11 cellular contexts compared by ENCODE assay signal in genomic region chr18:36149514-36150289, GRCh38. TPM values are rescaled to one million over a fixed set of nuclear protein-coding genes. Genes with fewer than 3 reads are reported as not detected.
DNase-seq lines count a peak whose midpoint lies in the region; ATAC-seq, FAIRE-seq and TF ChIP-seq lines count a peak whose summit lies in the region.
"Had no signal": no experiment of that assay in that cellular context is flagged by ENCODE, and none has a peak within 500 bp of the region (broad histone marks: within the 10 kb centered on the region; RNA-seq: fewer than 3 reads in every experiment).

No MANE protein-coding gene starts in this region.

- H3K9me3 ChIP-seq in GM12878 (replicated peaks; ENCODE audit: control insufficient read depth, insufficient read depth, low read length), result no peaks in the 10 kb centered on the region
- no peaks in the 10 kb centered on the region for H3K9me3 ChIP-seq in CD4-positive, alpha-beta memory T cell (ENCODE audit: control insufficient read depth in 1 of 2, low read length in 2 of 2)
- H3K9me3 ChIP-seq: Peyer's patch had no signal

- no peaks in the 10 kb centered on the region for H3K79me2 ChIP-seq in GM12878 (ENCODE audit: control insufficient read depth, insufficient read depth, low read length)

- RAD21 ChIA-PET in GM12878 (lab: Charles Lee; ENCODE audit: unreplicated experiment), result interaction anchor here (1.0 to 1.9 kb wide), 4 partner anchors 16 to 135 kb away, joined by 3 to 5 read pairs (median 4); no protein-coding TSS in a partner anchor

- H3K4me1 Mint-ChIP-seq in CD4-positive, alpha-beta memory T cell, result peaks cover 4 to 20% (median 5%) of the 10 kb centered on the region in 4 donors

- no peak overlapping the region for H3K4me3 Mint-ChIP-seq in CD4-positive, alpha-beta memory T cell

- no peak for FAIRE-seq in GM12878 (lab: Jason Lieb, UNC)

- SMC1A ChIA-PET in GM12878 (lab: Charles Lee; ENCODE audit: uncharacterized antibody, unreplicated experiment), result interaction anchor here (0.9 to 2.6 kb wide), 9 partner anchors 8 to 135 kb away, joined by 3 to 12 read pairs (median 4); no protein-coding TSS in a partner anchor

- H3K4me3 ChIP-seq in GM12878, result peak overlapping the region; percentile 3; the same call in 1 of the 2 replicates
- H3K4me3 ChIP-seq in CD4-positive, alpha-beta memory T cell (ENCODE audit: low read length in 2 of 2), result no peak overlapping the region
- H3K4me3 ChIP-seq: Peyer's patch had no signal

- POLR2A ChIA-PET in GM12878 (lab: Charles Lee) (interaction anchor here (0.6 to 1.0 kb wide), 4 partner anchors 16 to 652 kb away, joined by 3 to 4 read pairs (median 3); partner anchors contain the start of gene INO80C), RWPE1 (lab: Yijun Ruan, JAX; ENCODE audit: low non-redundant PET) (no interaction called here)
- POLR2A ChIA-PET in CD4-positive, alpha-beta memory T cell (lab: Charles Lee; ENCODE audit: partially characterized antibody), result interaction anchor here (0.8 to 1.5 kb wide), 3 partner anchors 19 to 21 kb away, joined by 3 to 5 read pairs (median 4); partner anchors contain the start of genes ELP2 and SLC39A6

- H3K27ac Mint-ChIP-seq in CD4-positive, alpha-beta memory T cell, result peak overlapping the region in 1 of 7 donors; percentile 24

- no peaks in the 10 kb centered on the region for H3K27me3 ChIP-seq in GM12878 (replicated peaks in 1 of 2; ENCODE audit: control insufficient read depth in 2 of 2, insufficient read depth in 2 of 2, low read length in 1 of 2)
- no peaks in the 10 kb centered on the region for H3K27me3 ChIP-seq in CD4-positive, alpha-beta memory T cell (ENCODE audit: insufficient read depth, low read length)
- H3K27me3 ChIP-seq: Peyer's patch had no signal

- H3K36me3 Mint-ChIP-seq in CD4-positive, alpha-beta memory T cell, result peaks cover 50 to 86% of the 10 kb centered on the region in 2 donors

- intact Hi-C loops in GM12878 (cut with micrococcal nuclease; ENCODE audit: unreplicated experiment), result loop anchor here (5.0 kb wide), 1 partner anchor 132 kb away; no protein-coding TSS in a partner anchor
- intact Hi-C loops in CD4-positive, alpha-beta memory T cell (cut with micrococcal nuclease), result no loop called here

- peaks cover 4 to 55% of the 10 kb centered on the region in 2 experiments for H3K36me3 ChIP-seq in GM12878 (ENCODE audit: control insufficient read depth in 2 of 2, insufficient read depth in 2 of 2, low read length in 1 of 2)
- peaks cover 54% of the 10 kb centered on the region for H3K36me3 ChIP-seq in CD4-positive, alpha-beta memory T cell (ENCODE audit: insufficient read depth, low read length)

- H3K27ac ChIP-seq in GM12878 (ENCODE audit: control insufficient read depth, insufficient read depth), result peak overlapping the region; percentile 79
- no peak overlapping the region for H3K27ac ChIP-seq in RWPE1
- H3K27ac ChIP-seq in CD4-positive, alpha-beta memory T cell (ENCODE audit: low read depth, low read length), result no peak overlapping the region

- H4K20me1 ChIP-seq in GM12878 (ENCODE audit: control insufficient read depth, insufficient read depth), result no peaks in the 10 kb centered on the region

- H2AFZ ChIP-seq in GM12878 (ENCODE audit: control insufficient read depth, low read depth, low read length), result peak overlapping the region; percentile 61

- TF ChIP-seq EP300 in GM12878 (IDR thresholded peaks at IDR 0.05; ENCODE audit: borderline replicate concordance in 1 of 2, control insufficient read depth in 1 of 2, low read depth in 2 of 2, low read length in 2 of 2), result 0 out of 4 replicates have a peak, but pooled peaks of 1 of the 2 experiments have one; percentile 31

- TF ChIP-seq RAD21 in GM12878 (IDR thresholded peaks at IDR 0.05; ENCODE audit: insufficient read depth, low read depth, low read length), result no peak

- CTCF ChIA-PET in GM12878 (lab: Yijun Ruan, JAX), result interaction anchor here (0.6 to 2.4 kb wide), 9 partner anchors 37 to 538 kb away, joined by 3 to 8 read pairs (median 5); no protein-coding TSS in a partner anchor
- CTCF ChIA-PET in RWPE1 (lab: Yijun Ruan, JAX), result interaction anchor here (0.7 kb wide), 1 partner anchor 1283 kb away, joined by 3 read pairs; no protein-coding TSS in a partner anchor
- CTCF ChIA-PET in CD4-positive, alpha-beta memory T cell (lab: Charles Lee; ENCODE audit: partially characterized antibody), result interaction anchor here (1.5 kb wide), 1 partner anchor 132 kb away, joined by 4 read pairs; no protein-coding TSS in a partner anchor

- peak overlapping the region; percentile 43; the same call in 1 of the 2 replicates for H3K9ac ChIP-seq in GM12878 (ENCODE audit: control insufficient read depth, insufficient read depth, low read length)

- 20% methylated on average over 5 of the region's 5 CpGs for WGBS in GM12878 (ENCODE audit: insufficient coverage, insufficient replicate concordance, low lambda C conversion rate, missing lambda C conversion rate)

- in situ Hi-C loops in GM12878 (cut with MboI), result no loop called here

- ATAC-seq in GM18873 (IDR thresholded peaks at IDR 0.05; ENCODE audit: low FRiP score, unreplicated experiment), result peak; percentile 88
- ATAC-seq in GM21515 (IDR thresholded peaks at IDR 0.05; ENCODE audit: unreplicated experiment), result peak; percentile 96
- ATAC-seq in HG03108 (IDR thresholded peaks at IDR 0.05; ENCODE audit: unreplicated experiment), result peak; percentile 80
- peak; percentile 97 for ATAC-seq in GM12878

- TF ChIP-seq CTCF in GM12878 (IDR thresholded peaks at IDR 0.05 in 2 of 3, conservative IDR thresholded peaks at IDR 0.05 in 1 of 3; ENCODE audit: control insufficient read depth in 2 of 3, extremely low read depth in 1 of 3, insufficient read depth in 1 of 3, low read depth in 3 of 3, low read length in 3 of 3) (no peak), RWPE1 (conservative IDR thresholded peaks at IDR 0.05; ENCODE audit: low read depth) (no peak)

- peak; percentile 32 for DNase-seq in GM12878 (ENCODE audit: low read depth, low spot score)
- DNase-seq in RWPE1 (ENCODE audit: low spot score), result no peak
- DNase-seq in stimulated activated CD4-positive, alpha-beta T cell treated with anti-CD3 and anti-CD28 coated beads, Interleukin-1b, Interleukin-23, amount 100 ng/mL, for 48 hours, result no peak
- DNase-seq in CD4-positive, alpha-beta memory T cell, result no peak
- DNase-seq in NCI-H187 (lab: John Stamatoyannopoulos, UW), result no peak
- DNase-seq: activated CD4-positive, alpha-beta T cell treated with anti-CD3 and anti-CD28 coated beads, Interleukin-2, amount 50 U/mL, for 48 hours; Peyer's patch; substantia nigra had no signal

- BruUV-seq in GM12878 (replicated peaks; lab: Mats Ljungman, UMichigan), result no TSS peak

- H3K27me3 Mint-ChIP-seq in CD4-positive, alpha-beta memory T cell, result no peaks in the 10 kb centered on the region

- peaks cover 0 to 3% (median 0%) of the 10 kb centered on the region in 8 donors for H3K9me3 Mint-ChIP-seq in CD4-positive, alpha-beta memory T cell

- TF ChIP-seq POLR2A in GM12878 (IDR thresholded peaks at IDR 0.05; ENCODE audit: low read depth, low read length), result no peak

- H3K4me2 ChIP-seq in GM12878 (ENCODE audit: control insufficient read depth, insufficient read depth), result peak overlapping the region; percentile 77

- peaks cover 18% of the 10 kb centered on the region for H3K4me1 ChIP-seq in GM12878 (ENCODE audit: control insufficient read depth, insufficient read depth, low read length)
- H3K4me1 ChIP-seq in CD4-positive, alpha-beta memory T cell (ENCODE audit: insufficient read depth, low read length), result no peaks in the 10 kb centered on the region
- H3K4me1 ChIP-seq: Peyer's patch had no signal

RNA-seq across cellular contexts. Expression of gene ELP2, which starts 20.0 kb away (rescaled TPM):
- total RNA-seq in GM12878 (2013; cell fraction: nucleolus; rRNA removed), result 502 and 522 TPM in 2 replicates
- 117 and 145 TPM in 2 replicates for total RNA-seq in GM12878 (2014; rRNA removed)
- total RNA-seq in GM12878 (2014; rRNA removed; fragmentation: Illumina TruSeq; extraction: Trizol), result 58.9 and 59.8 TPM in 2 replicates
- 88.8 and 92.8 TPM in 2 replicates for total RNA-seq in GM12878 (2021)
- 85.1 TPM for polyA plus RNA-seq in GM12878 (2011; ENCODE audit: low read depth)
- polyA plus RNA-seq in GM12878 (2011; rRNA removed), result 134 and 180 TPM in 2 replicates
- polyA plus RNA-seq in GM12878 (2011; cell fraction: cytosol; rRNA removed), result 57.9 and 70.0 TPM in 2 replicates
- polyA plus RNA-seq in GM12878 (2011; cell fraction: nucleus; rRNA removed), result 110 and 124 TPM in 2 replicates
- polyA plus RNA-seq in GM12878 (2012), result 98.3 and 108 TPM in 2 replicates
- polyA plus RNA-seq in GM12878 (2014; fragmentation: Illumina TruSeq; extraction: Trizol), result 56.9 and 73.2 TPM in 2 replicates
- 10 to 100 TPM; 90.6 to 90.7 TPM for polyA plus RNA-seq in GM12878 (2014; fragmentation: Nextera tagmentation; extraction: Ambion mirVana)
- polyA plus RNA-seq in GM12878 (2014; rRNA removed), result 58.4 and 65.5 TPM in 2 replicates
- 10 to 100 TPM; 76.9 to 86.4 TPM for polyA plus RNA-seq in GM12878 (2016; fragmentation: Nextera tagmentation; extraction: Ambion mirVana)
- 139 and 161 TPM in 2 replicates for polyA minus RNA-seq in GM12878 (2011; rRNA and poly(A)+ RNA removed)
- 40.2 and 47.3 TPM in 2 replicates for polyA minus RNA-seq in GM12878 (2011; cell fraction: cytosol; rRNA and poly(A)+ RNA removed)
- 111 and 131 TPM in 2 replicates for polyA minus RNA-seq in GM12878 (2011; cell fraction: nucleus; rRNA and poly(A)+ RNA removed)
- 100 to 1,000 TPM; 139 to 143 TPM for total RNA-seq in CD4-positive, alpha-beta memory T cell
- 10 to 100 TPM; 76.3 to 81.3 TPM for polyA plus RNA-seq in CD4-positive, alpha-beta memory T cell

RNA-seq across cellular contexts. Expression of gene SLC39A6, which starts 20.6 kb away (rescaled TPM):
- 49.7 and 61.2 TPM in 2 replicates for total RNA-seq in GM12878 (2013; cell fraction: nucleolus; rRNA removed)
- total RNA-seq in GM12878 (2014; rRNA removed) (53.3 and 58.1 TPM in 2 replicates), GM12878 (2014; rRNA removed; fragmentation: Illumina TruSeq; extraction: Trizol) (54.8 and 54.9 TPM in 2 replicates), GM12878 (2021) (31.5 and 31.8 TPM in 2 replicates)
- 22.7 TPM for polyA plus RNA-seq in GM12878 (2011; ENCODE audit: low read depth)
- polyA plus RNA-seq in GM12878 (2011; rRNA removed) (65.1 and 65.9 TPM in 2 replicates), GM12878 (2014; fragmentation: Illumina TruSeq; extraction: Trizol) (51.5 and 60.6 TPM in 2 replicates), GM12878 (2014; fragmentation: Nextera tagmentation; extraction: Ambion mirVana) (10 to 100 TPM; 12.4 to 19.5 TPM), GM12878 (2014; rRNA removed) (27.7 and 34.1 TPM in 2 replicates), GM12878 (2016; fragmentation: Nextera tagmentation; extraction: Ambion mirVana) (10 to 100 TPM; 38.7 to 43.9 TPM)
- polyA plus RNA-seq in GM12878 (2011; cell fraction: cytosol; rRNA removed), result 37.4 and 45.2 TPM in 2 replicates
- 27.5 and 31.7 TPM in 2 replicates for polyA plus RNA-seq in GM12878 (2011; cell fraction: nucleus; rRNA removed)
- 20.1 and 22.9 TPM in 2 replicates for polyA plus RNA-seq in GM12878 (2012)
- 66.1 and 89.0 TPM in 2 replicates for polyA minus RNA-seq in GM12878 (2011; rRNA and poly(A)+ RNA removed)
- 13.1 and 16.2 TPM in 2 replicates for polyA minus RNA-seq in GM12878 (2011; cell fraction: cytosol; rRNA and poly(A)+ RNA removed)
- 10.6 and 15.5 TPM in 2 replicates for polyA minus RNA-seq in GM12878 (2011; cell fraction: nucleus; rRNA and poly(A)+ RNA removed)
- total RNA-seq in CD4-positive, alpha-beta memory T cell, result 10 to 100 TPM; 18.9 to 19.7 TPM
- polyA plus RNA-seq in CD4-positive, alpha-beta memory T cell, result 10 to 100 TPM; 35.4 to 41.8 TPM

RNA-seq across cellular contexts. Expression of gene MOCOS, which starts 37.6 kb away (rescaled TPM):
- total RNA-seq in GM12878 (2013; cell fraction: nucleolus; rRNA removed), result 0.19 TPM in 1 of 2 replicates, not detected in the other
- total RNA-seq in GM12878 (2014; rRNA removed) (0.34 and 0.49 TPM in 2 replicates), GM12878 (2014; rRNA removed; fragmentation: Illumina TruSeq; extraction: Trizol) (0.31 and 0.41 TPM in 2 replicates), GM12878 (2021) (0.35 and 0.38 TPM in 2 replicates)
- 0.04 TPM for polyA plus RNA-seq in GM12878 (2011; ENCODE audit: low read depth)
- polyA plus RNA-seq in GM12878 (2011; rRNA removed) (0.56 and 1.1 TPM in 2 replicates), GM12878 (2014; fragmentation: Illumina TruSeq; extraction: Trizol) (0.21 and 0.24 TPM in 2 replicates), GM12878 (2014; fragmentation: Nextera tagmentation; extraction: Ambion mirVana) (under 1 TPM; 0.16 to 0.26 TPM), GM12878 (2014; rRNA removed) (0.46 and 0.58 TPM in 2 replicates), GM12878 (2016; fragmentation: Nextera tagmentation; extraction: Ambion mirVana) (under 1 TPM; 0.25 to 0.47 TPM)
- 0.28 and 0.30 TPM in 2 replicates for polyA plus RNA-seq in GM12878 (2011; cell fraction: cytosol; rRNA removed)
- 0.25 and 0.29 TPM in 2 replicates for polyA plus RNA-seq in GM12878 (2011; cell fraction: nucleus; rRNA removed)
- polyA plus RNA-seq in GM12878 (2012), result 0.04 and 0.13 TPM in 2 replicates
- 0.15 and 0.52 TPM in 2 replicates for polyA minus RNA-seq in GM12878 (2011; rRNA and poly(A)+ RNA removed)
- polyA minus RNA-seq in GM12878 (2011; cell fraction: cytosol; rRNA and poly(A)+ RNA removed), result 0.40 and 0.73 TPM in 2 replicates
- 0.24 and 0.38 TPM in 2 replicates for polyA minus RNA-seq in GM12878 (2011; cell fraction: nucleus; rRNA and poly(A)+ RNA removed)
- under 1 TPM in 1 of 2 experiments, not detected in 1; 0.12 TPM for total RNA-seq in CD4-positive, alpha-beta memory T cell
- polyA plus RNA-seq in CD4-positive, alpha-beta memory T cell, result under 1 TPM in 1 of 2 donors, not detected in 1; 0.06 TPM
